3 cellular contexts compared by ENCODE assay signal in genomic region chr17:4872786-4873185, GRCh38.
TF ChIP-seq lines count a peak whose summit lies in the region.

No MANE protein-coding gene starts in this region.

TF ChIP-seq in SK-N-SH, 30 proteins besides CTCF, POLR2A, EP300 and RAD21:
- no peak for TF ChIP-seq ZBTB33 (IDR thresholded peaks at IDR 0.05; ENCODE audit: borderline replicate concordance, low read depth)
- TF ChIP-seq RCOR1 (IDR thresholded peaks at IDR 0.05; ENCODE audit: low read length), result no peak
- peak; percentile 35; the same call in 1 of the 2 replicates for TF ChIP-seq MXI1 (IDR thresholded peaks at IDR 0.05; ENCODE audit: low read depth, low read length)

TF ChIP-seq in SK-N-SH treated with all-trans-retinoic acid at 6 μM for 48 hours, 23 proteins besides CTCF, POLR2A, EP300 and RAD21:
- TF ChIP-seq ZC3H10 (CRISPR knock-in tag; IDR thresholded peaks at IDR 0.05) (no peak), ZFP30 (CRISPR knock-in tag; IDR thresholded peaks at IDR 0.05) (no peak), ARNTL (CRISPR knock-in tag; IDR thresholded peaks at IDR 0.05; ENCODE audit: borderline replicate concordance, low read depth) (no peak), TCF4 (CRISPR knock-in tag; IDR thresholded peaks at IDR 0.05; ENCODE audit: borderline replicate concordance) (no peak), GLIS3 (CRISPR knock-in tag; IDR thresholded peaks at IDR 0.05) (no peak)

TF ChIP-seq in WTC11, 78 proteins besides CTCF, POLR2A, EP300 and RAD21:
- TF ChIP-seq ZNF281 (CRISPR knock-in tag; IDR thresholded peaks at IDR 0.05) (no peak), CDX4 (CRISPR knock-in tag; IDR thresholded peaks at IDR 0.05; ENCODE audit: borderline replicate concordance) (no peak), USF2 (CRISPR knock-in tag; IDR thresholded peaks at IDR 0.05) (no peak), STAT6 (CRISPR knock-in tag; conservative IDR thresholded peaks at IDR 0.05; ENCODE audit: low read depth) (no peak), E2F4 (CRISPR knock-in tag; IDR thresholded peaks at IDR 0.05; ENCODE audit: borderline replicate concordance, low read depth) (no peak), ZNF423 (CRISPR knock-in tag; IDR thresholded peaks at IDR 0.05) (no peak), E2F5 (CRISPR knock-in tag; IDR thresholded peaks at IDR 0.05) (no peak), ZNF512 (CRISPR knock-in tag; IDR thresholded peaks at IDR 0.05; ENCODE audit: borderline replicate concordance) (no peak), ZNF263 (CRISPR knock-in tag; IDR thresholded peaks at IDR 0.05; ENCODE audit: low read depth) (no peak), NFE2L1 (CRISPR knock-in tag; IDR thresholded peaks at IDR 0.05) (no peak), NFATC4 (CRISPR knock-in tag; IDR thresholded peaks at IDR 0.05) (no peak), AFF4 (CRISPR knock-in tag; IDR thresholded peaks at IDR 0.05; ENCODE audit: borderline replicate concordance) (no peak), ERG (CRISPR knock-in tag; IDR thresholded peaks at IDR 0.05) (no peak), ZNF138 (CRISPR knock-in tag; conservative IDR thresholded peaks at IDR 0.05) (no peak), ZNF317 (CRISPR knock-in tag; IDR thresholded peaks at IDR 0.05; ENCODE audit: borderline replicate concordance, low read depth) (no peak), ZNF219 (CRISPR knock-in tag; IDR thresholded peaks at IDR 0.05; ENCODE audit: borderline replicate concordance) (no peak), E2F1 (CRISPR knock-in tag; IDR thresholded peaks at IDR 0.05) (no peak)
